14 cellular contexts compared by ENCODE assay signal in the genomic region with DNA sequence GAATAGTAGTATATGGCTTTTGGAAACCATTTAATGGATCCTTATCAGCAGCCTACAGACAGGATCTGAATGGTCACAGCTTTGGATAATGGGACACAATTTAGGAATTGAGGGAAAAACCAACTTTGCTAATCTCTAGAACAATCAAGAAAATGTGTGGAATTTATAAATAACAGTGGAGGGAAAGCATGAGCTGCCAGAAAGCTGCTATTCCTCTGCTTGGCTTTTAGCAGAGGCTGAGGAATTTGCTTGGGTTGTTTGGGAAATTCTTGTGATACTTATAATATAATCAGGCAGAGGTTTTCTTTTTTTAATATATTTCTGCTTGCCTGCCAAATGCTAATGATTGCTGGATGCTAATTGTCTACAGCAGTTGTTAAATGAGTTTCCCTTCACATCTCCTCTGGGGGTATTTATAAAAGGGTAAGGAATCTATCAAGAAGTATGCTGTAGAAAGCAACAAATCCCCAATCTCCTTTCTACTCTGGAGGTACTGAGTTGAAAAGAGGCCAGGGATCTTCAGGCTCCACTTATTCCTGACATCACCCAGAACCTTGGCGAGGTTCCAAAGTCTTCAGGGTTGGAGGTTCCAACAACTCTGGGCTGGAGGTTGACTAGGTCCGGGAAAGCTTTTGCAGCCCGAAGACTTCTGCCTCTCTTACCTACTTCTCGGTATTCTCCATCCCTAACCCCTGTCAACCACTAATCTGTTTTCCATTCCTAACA.
DNase-seq lines count a peak whose midpoint lies in the region; ATAC-seq, FAIRE-seq and TF ChIP-seq lines count a peak whose summit lies in the region.
"Had no signal": no experiment of that assay in that cellular context is flagged by ENCODE, and none has a peak within 500 bp of the region (broad histone marks: within the 10 kb centered on the region; RNA-seq: fewer than 3 reads in every experiment).

No MANE protein-coding gene starts in this region.

- ATAC-seq in esophagus mucosa (no peak), HG02840 (IDR thresholded peaks at IDR 0.05; ENCODE audit: low FRiP score, unreplicated experiment) (no peak)
- ATAC-seq: activated T-cell treated with anti-CD3 and anti-CD28 coated beads, Interleukin-2, amount 50 U/mL, for 4 hours; upper lobe of right lung had no signal

- in situ Hi-C loops in G401 (cut with HindIII; ENCODE audit: low sequenced_read_pairs) = no loop called here

- DNase-seq in GM03348 (ENCODE audit: low spot score) (peak; percentile 59), RCC 7860 (ENCODE audit: low spot score) (no peak), fibroblast of mammary gland (ENCODE audit: low read depth) (peak; percentile 47), skeletal muscle cell (ENCODE audit: low read depth) (peak; percentile 3), islet precursor cell (no peak), G401 (ENCODE audit: low spot score) (no peak)
- DNase-seq: activated T-cell treated with anti-CD3 and anti-CD28 coated beads, Interleukin-2, amount 50 U/mL, for 4 hours; NCI-H2029 treated with DMSO at 0.1 percent for 48 hours; Peyer's patch; upper lobe of right lung; WERI-Rb-1 had no signal

- TF ChIP-seq CTCF in fibroblast of mammary gland (conservative IDR thresholded peaks at IDR 0.05; ENCODE audit: control insufficient read depth, insufficient read depth, low read depth, low read length) = no peak

- H3K4me3 ChIP-seq in fibroblast of mammary gland (ENCODE audit: control insufficient read depth, low read depth, low read length) = no peak overlapping the region
- H3K4me3 ChIP-seq in skeletal muscle cell (ENCODE audit: low read depth, low read length) = no peak overlapping the region
- H3K4me3 ChIP-seq: Peyer's patch, upper lobe of right lung had no signal

- peak; percentile 21 for FAIRE-seq in RCC 7860 (lab: Jason Lieb, UNC)
- FAIRE-seq: colon had no signal

Comparison
In these comparisons a context has a peak if more than half of its experiments do, and no peak if none do; other contexts are left out.
1. DNase-seq: peak in GM03348 (single experiment), fibroblast of mammary gland (single experiment) and skeletal muscle cell (single experiment); none in RCC 7860 (single experiment), islet precursor cell (single experiment) and G401 (single experiment).